Comparison of ENCODE assay signal across 1 cellular context in the genomic region with DNA sequence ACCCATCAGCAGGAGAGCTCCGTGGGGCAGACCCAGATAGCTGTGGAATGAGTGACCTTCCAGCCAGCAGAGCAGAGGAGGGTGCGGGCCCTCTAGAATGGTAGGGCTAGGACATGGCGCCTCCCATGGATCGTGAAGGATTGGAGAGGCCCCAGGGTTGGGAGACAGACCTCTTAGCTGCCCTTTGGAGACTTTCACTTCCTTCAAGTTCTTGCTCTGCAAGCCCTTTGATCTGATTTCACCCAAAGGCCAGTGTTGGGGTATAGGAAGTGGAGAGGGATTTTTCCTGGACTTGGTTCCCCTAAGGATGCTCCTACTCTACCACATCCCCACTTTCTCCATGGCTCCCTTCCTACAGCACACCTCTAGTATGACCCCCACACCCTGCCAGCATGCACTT.
TF ChIP-seq lines count a peak whose summit lies in the region.

No MANE protein-coding gene starts in this region.

TF ChIP-seq in HepG2, 621 proteins besides CTCF, POLR2A, EP300 and RAD21:
- TF ChIP-seq YY1 (IDR thresholded peaks at IDR 0.05; ENCODE audit: insufficient read depth, insufficient replicate concordance, low read depth, low read length) = no peak
- TF ChIP-seq RARG (CRISPR knock-in tag; IDR thresholded peaks at IDR 0.05; ENCODE audit: low read depth) = no peak
- TF ChIP-seq, protein P1, sequence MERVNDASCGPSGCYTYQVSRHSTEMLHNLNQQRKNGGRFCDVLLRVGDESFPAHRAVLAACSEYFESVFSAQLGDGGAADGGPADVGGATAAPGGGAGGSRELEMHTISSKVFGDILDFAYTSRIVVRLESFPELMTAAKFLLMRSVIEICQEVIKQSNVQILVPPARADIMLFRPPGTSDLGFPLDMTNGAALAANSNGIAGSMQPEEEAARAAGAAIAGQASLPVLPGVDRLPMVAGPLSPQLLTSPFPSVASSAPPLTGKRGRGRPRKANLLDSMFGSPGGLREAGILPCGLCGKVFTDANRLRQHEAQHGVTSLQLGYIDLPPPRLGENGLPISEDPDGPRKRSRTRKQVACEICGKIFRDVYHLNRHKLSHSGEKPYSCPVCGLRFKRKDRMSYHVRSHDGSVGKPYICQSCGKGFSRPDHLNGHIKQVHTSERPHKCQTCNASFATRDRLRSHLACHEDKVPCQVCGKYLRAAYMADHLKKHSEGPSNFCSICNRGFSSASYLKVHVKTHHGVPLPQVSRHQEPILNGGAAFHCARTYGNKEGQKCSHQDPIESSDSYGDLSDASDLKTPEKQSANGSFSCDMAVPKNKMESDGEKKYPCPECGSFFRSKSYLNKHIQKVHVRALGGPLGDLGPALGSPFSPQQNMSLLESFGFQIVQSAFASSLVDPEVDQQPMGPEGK (CRISPR knock-in tag; IDR thresholded peaks at IDR 0.05) = no peak
- TF ChIP-seq CEBPZ (IDR thresholded peaks at IDR 0.05; ENCODE audit: low read length) = no peak
- no peak for TF ChIP-seq NFATC3 (CRISPR knock-in tag; IDR thresholded peaks at IDR 0.05)
- TF ChIP-seq ZNF549 (CRISPR knock-in tag; IDR thresholded peaks at IDR 0.05) = no peak
- TF ChIP-seq, protein P2, sequence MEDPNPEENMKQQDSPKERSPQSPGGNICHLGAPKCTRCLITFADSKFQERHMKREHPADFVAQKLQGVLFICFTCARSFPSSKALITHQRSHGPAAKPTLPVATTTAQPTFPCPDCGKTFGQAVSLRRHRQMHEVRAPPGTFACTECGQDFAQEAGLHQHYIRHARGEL (CRISPR knock-in tag; IDR thresholded peaks at IDR 0.05) = no peak
- TF ChIP-seq ARID2 (CRISPR knock-in tag; IDR thresholded peaks at IDR 0.05; ENCODE audit: borderline replicate concordance) = no peak
- TF ChIP-seq MED1 (CRISPR knock-in tag; IDR thresholded peaks at IDR 0.05) = no peak
- TF ChIP-seq, protein P3, sequence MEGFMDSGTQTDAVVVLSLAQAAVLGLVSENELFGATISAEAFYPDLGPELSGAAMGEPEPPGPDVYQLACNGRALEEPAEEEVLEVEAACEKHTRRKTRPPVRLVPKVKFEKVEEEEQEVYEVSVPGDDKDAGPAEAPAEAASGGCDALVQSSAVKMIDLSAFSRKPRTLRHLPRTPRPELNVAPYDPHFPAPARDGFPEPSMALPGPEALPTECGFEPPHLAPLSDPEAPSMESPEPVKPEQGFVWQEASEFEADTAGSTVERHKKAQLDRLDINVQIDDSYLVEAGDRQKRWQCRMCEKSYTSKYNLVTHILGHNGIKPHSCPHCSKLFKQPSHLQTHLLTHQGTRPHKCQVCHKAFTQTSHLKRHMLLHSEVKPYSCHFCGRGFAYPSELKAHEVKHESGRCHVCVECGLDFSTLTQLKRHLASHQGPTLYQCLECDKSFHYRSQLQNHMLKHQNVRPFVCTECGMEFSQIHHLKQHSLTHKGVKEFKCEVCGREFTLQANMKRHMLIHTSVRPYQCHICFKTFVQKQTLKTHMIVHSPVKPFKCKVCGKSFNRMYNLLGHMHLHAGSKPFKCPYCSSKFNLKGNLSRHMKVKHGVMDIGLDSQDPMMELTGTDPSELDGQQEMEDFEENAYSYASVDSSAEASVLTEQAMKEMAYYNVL (CRISPR knock-in tag; IDR thresholded peaks at IDR 0.05; ENCODE audit: borderline replicate concordance) = no peak
- no peak for TF ChIP-seq ZNF788 (CRISPR knock-in tag; IDR thresholded peaks at IDR 0.05; ENCODE audit: borderline replicate concordance)
- TF ChIP-seq ZNF326 (CRISPR knock-in tag; IDR thresholded peaks at IDR 0.05; ENCODE audit: borderline replicate concordance) = no peak
- no peak for TF ChIP-seq FOXK1 (CRISPR knock-in tag; IDR thresholded peaks at IDR 0.05; ENCODE audit: borderline replicate concordance, low read depth)
- no peak for TF ChIP-seq GMEB1 (CRISPR knock-in tag; IDR thresholded peaks at IDR 0.05; ENCODE audit: borderline replicate concordance)
- TF ChIP-seq HIVEP1 (CRISPR knock-in tag; IDR thresholded peaks at IDR 0.05) = no peak
- TF ChIP-seq ZNF18 (CRISPR knock-in tag; IDR thresholded peaks at IDR 0.05; ENCODE audit: insufficient replicate concordance) = no peak
- no peak for TF ChIP-seq RXRA (CRISPR knock-in tag; IDR thresholded peaks at IDR 0.05)
- TF ChIP-seq GATAD1 (CRISPR knock-in tag; IDR thresholded peaks at IDR 0.05) = no peak
- no peak for TF ChIP-seq GATAD2A (CRISPR knock-in tag; IDR thresholded peaks at IDR 0.05)
